11 cellular contexts compared by ENCODE assay signal in genomic region chr16:71885261-71885650, GRCh38. TPM values are rescaled to one million over a fixed set of nuclear protein-coding genes. Genes with fewer than 3 reads are reported as not detected.
DNase-seq lines count a peak whose midpoint lies in the region; ATAC-seq and TF ChIP-seq lines count a peak whose summit lies in the region.
"Had no signal": no experiment of that assay in that cellular context is flagged by ENCODE, and none has a peak within 500 bp of the region (broad histone marks: within the 10 kb centered on the region; RNA-seq: fewer than 3 reads in every experiment).

No MANE protein-coding gene starts in this region.

- no peaks in the 10 kb centered on the region for H3K27me3 ChIP-seq in brain microvascular endothelial cell (replicated peaks)

- H3K4me3 Mint-ChIP-seq in CD14-positive monocyte (peak overlapping the region; percentile 97 to 98), mesothelial cell of epicardium (peak overlapping the region; percentile 98)
- peak overlapping the region; percentile 92 for H3K4me3 Mint-ChIP-seq in activated CD8-positive, alpha-beta T cell treated with anti-CD3 and anti-CD28 coated beads for 36 hours

- no peak overlapping the region for H3K27ac ChIP-seq in brain microvascular endothelial cell

- H3K4me1 Mint-ChIP-seq in CD14-positive monocyte (peaks cover 43% of the 10 kb centered on the region), mesothelial cell of epicardium (peaks cover 18% of the 10 kb centered on the region)
- peaks cover 40% of the 10 kb centered on the region for H3K4me1 Mint-ChIP-seq in activated CD8-positive, alpha-beta T cell treated with anti-CD3 and anti-CD28 coated beads for 36 hours (ENCODE audit: low read depth)

- no peak for ATAC-seq in activated CD8-positive, alpha-beta T cell treated with anti-CD3 and anti-CD28 coated beads for 36 hours

- DNase-seq in CD14-positive monocyte (ENCODE audit: low spot score) (no peak), KBM-7 (peak; percentile 35), mesothelial cell of epicardium (ENCODE audit: low spot score in 2 of 2, unreplicated experiment in 2 of 2) (no peak), NCI-H345 treated with DMSO at 0.1 percent for 48 hours (lab: John Stamatoyannopoulos, UW; ENCODE audit: unreplicated experiment) (no peak), NCI-H524 treated with DMSO at 0.1 percent for 48 hours (lab: John Stamatoyannopoulos, UW) (no peak), ACHN (no peak), brain microvascular endothelial cell (no peak)
- DNase-seq in activated CD8-positive, alpha-beta T cell treated with anti-CD3 and anti-CD28 coated beads for 36 hours, result no peak
- DNase-seq: DND-41, kidney, RPMI8226 had no signal

- POLR2A ChIA-PET in activated CD8-positive, alpha-beta T cell treated with anti-CD3 and anti-CD28 coated beads for 36 hours (lab: Charles Lee), result interaction anchor here (1.5 kb wide), 1 partner anchor 9 kb away, joined by 6 read pairs; no protein-coding TSS in a partner anchor

- intact Hi-C loops in CD14-positive monocyte (cut with micrococcal nuclease), result loop anchor here in 1 of 2 donors (5.0 kb wide), 1 partner anchor 38 kb away; the partner anchor contains the start of gene ATXN1L
- intact Hi-C loops in activated CD8-positive, alpha-beta T cell treated with anti-CD3 and anti-CD28 coated beads for 36 hours (cut with micrococcal nuclease), result no loop called here

- TF ChIP-seq CTCF in CD14-positive monocyte (IDR thresholded peaks at IDR 0.05), result no peak
- no peak for TF ChIP-seq CTCF in activated CD8-positive, alpha-beta T cell treated with anti-CD3 and anti-CD28 coated beads for 36 hours (IDR thresholded peaks at IDR 0.05)
- TF ChIP-seq CTCF in mesothelial cell of epicardium (IDR thresholded peaks at IDR 0.05; ENCODE audit: unreplicated experiment), result no peak
- TF ChIP-seq CTCF in brain microvascular endothelial cell (IDR thresholded peaks at IDR 0.05; ENCODE audit: low read depth, low read length, missing control alignments), result no peak

- H3K27ac Mint-ChIP-seq in CD14-positive monocyte, result peak overlapping the region in 6 of 7 donors; percentile 35 to 88 (median 82)
- no peak overlapping the region for H3K27ac Mint-ChIP-seq in activated CD8-positive, alpha-beta T cell treated with anti-CD3 and anti-CD28 coated beads for 36 hours
- peak overlapping the region; percentile 76 for H3K27ac Mint-ChIP-seq in mesothelial cell of epicardium

- H3K36me3 ChIP-seq in brain microvascular endothelial cell (replicated peaks), result no peaks in the 10 kb centered on the region

- H3K36me3 Mint-ChIP-seq in CD14-positive monocyte, result no peaks in the 10 kb centered on the region
- no peaks in the 10 kb centered on the region for H3K36me3 Mint-ChIP-seq in activated CD8-positive, alpha-beta T cell treated with anti-CD3 and anti-CD28 coated beads for 36 hours (ENCODE audit: low read depth)
- H3K36me3 Mint-ChIP-seq in mesothelial cell of epicardium, result peaks cover 1% of the 10 kb centered on the region

- no peak overlapping the region for H3K4me3 ChIP-seq in brain microvascular endothelial cell (ENCODE audit: low read depth, low read length)

- no peaks in the 10 kb centered on the region for H3K9me3 Mint-ChIP-seq in CD14-positive monocyte
- H3K9me3 Mint-ChIP-seq in activated CD8-positive, alpha-beta T cell treated with anti-CD3 and anti-CD28 coated beads for 36 hours, result no peaks in the 10 kb centered on the region
- H3K9me3 Mint-ChIP-seq in mesothelial cell of epicardium, result no peaks in the 10 kb centered on the region

- H3K27me3 Mint-ChIP-seq in CD14-positive monocyte (ENCODE audit: low read depth in 3 of 3) (peaks cover 2 to 11% (median 9%) of the 10 kb centered on the region in 3 donors), mesothelial cell of epicardium (ENCODE audit: low read depth) (no peaks in the 10 kb centered on the region)
- H3K27me3 Mint-ChIP-seq in activated CD8-positive, alpha-beta T cell treated with anti-CD3 and anti-CD28 coated beads for 36 hours, result peaks cover 7% of the 10 kb centered on the region

- CTCF ChIA-PET in activated CD8-positive, alpha-beta T cell treated with anti-CD3 and anti-CD28 coated beads for 36 hours (lab: Charles Lee), result interaction anchor here (1.2 to 6.4 kb wide), 5 partner anchors 9 to 76 kb away, joined by 3 to 73 read pairs (median 52); partner anchors contain the start of gene IST1

- in situ Hi-C loops in KBM-7 (cut with MboI; ENCODE audit: low pct_unique_long_range_greater_than_20kb, low sequenced_read_pairs), result no loop called here
- in situ Hi-C loops in ACHN (cut with HindIII; ENCODE audit: low pct_ligation_motif_present, low pct_unique_long_range_greater_than_20kb, low sequenced_read_pairs), result no loop called here
- in situ Hi-C loops in brain microvascular endothelial cell (cut with HindIII; ENCODE audit: low pct_ligation_motif_present, low sequenced_read_pairs), result no loop called here

RNA-seq across cellular contexts. Expression of gene ZNF821, which starts 1.3 kb away (rescaled TPM):
- polyA plus RNA-seq in CD14-positive monocyte, result 1 to 10 TPM; 3.1 to 4.9 TPM
- 1 to 10 TPM; 5.6 to 6.2 TPM for total RNA-seq in activated CD8-positive, alpha-beta T cell treated with anti-CD3 and anti-CD28 coated beads for 36 hours
- total RNA-seq in mesothelial cell of epicardium, result 25.2 to 28.8 TPM (median 27.1 TPM) in 3 replicates

RNA-seq across cellular contexts. Expression of gene IST1, which starts 10.1 kb away (rescaled TPM):
- 100 to 1,000 TPM in 1 of 2 donors, 10 to 100 TPM in 1; 81.3 to 102 TPM for polyA plus RNA-seq in CD14-positive monocyte
- total RNA-seq in activated CD8-positive, alpha-beta T cell treated with anti-CD3 and anti-CD28 coated beads for 36 hours, result 100 to 1,000 TPM; 157 to 175 TPM
- 307 to 309 TPM (median 309 TPM) in 3 replicates for total RNA-seq in mesothelial cell of epicardium

RNA-seq across cellular contexts. Expression of gene ATXN1L, which starts 39.5 kb away (rescaled TPM):
- polyA plus RNA-seq in CD14-positive monocyte, result 10 to 100 TPM in 1 of 2 donors, 1 to 10 TPM in 1; 6.7 to 10.0 TPM
- total RNA-seq in activated CD8-positive, alpha-beta T cell treated with anti-CD3 and anti-CD28 coated beads for 36 hours, result 10 to 100 TPM; 13.6 to 14.9 TPM
- total RNA-seq in mesothelial cell of epicardium, result 31.6 to 32.5 TPM (median 31.9 TPM) in 3 replicates
